Comparison of ENCODE assay signal across 9 cellular contexts in the genomic region with DNA sequence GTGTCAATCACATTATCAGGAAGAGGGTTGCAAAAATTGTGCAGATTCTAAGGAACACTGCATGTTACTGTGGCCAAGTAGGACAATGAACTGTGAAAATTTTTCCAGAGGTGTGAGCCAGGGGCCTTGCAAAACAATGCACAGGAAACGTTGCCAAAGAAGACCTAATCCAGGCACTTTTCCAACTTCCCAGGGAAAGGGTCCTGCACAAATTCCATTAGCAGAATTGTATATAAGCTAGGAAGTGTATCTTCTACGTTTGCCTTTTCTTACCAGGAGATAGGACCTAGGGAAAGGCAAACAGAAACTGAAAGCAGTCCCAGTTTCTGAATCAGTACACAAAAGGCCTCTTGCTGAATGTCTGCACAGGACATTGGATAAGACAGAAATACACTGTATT.
DNase-seq lines count a peak whose midpoint lies in the region; ATAC-seq and TF ChIP-seq lines count a peak whose summit lies in the region.
"Had no signal": no experiment of that assay in that cellular context is flagged by ENCODE, and none has a peak within 500 bp of the region (broad histone marks: within the 10 kb centered on the region; RNA-seq: fewer than 3 reads in every experiment).

No MANE protein-coding gene starts in this region.

- H3K79me2 ChIP-seq in DND-41 (ENCODE audit: insufficient read depth, low read length) (no peaks in the 10 kb centered on the region), parathyroid adenoma (no peaks in the 10 kb centered on the region)

- POLR2A ChIA-PET in activated CD8-positive, alpha-beta T cell treated with anti-CD3 and anti-CD28 coated beads, Interleukin-2, amount 10 ng/mL, durations not matched to agents 7 days and 5 days (lab: Charles Lee): no interaction called here

- H3K27ac Mint-ChIP-seq in activated CD8-positive, alpha-beta T cell treated with anti-CD3 and anti-CD28 coated beads, Interleukin-2, amount 10 ng/mL, durations not matched to agents 7 days and 5 days: no peak overlapping the region
- H3K27ac Mint-ChIP-seq: activated CD4-positive, alpha-beta T cell treated with anti-CD3 and anti-CD28 coated beads for 36 hours had no signal

- H3K27me3 ChIP-seq in DND-41 (ENCODE audit: insufficient read depth, low read length, poor library complexity) (no peaks in the 10 kb centered on the region), parathyroid adenoma (ENCODE audit: control insufficient read depth, insufficient read depth, low read length) (no peaks in the 10 kb centered on the region)

- ATAC-seq in DND-41 (ENCODE audit: insufficient read depth, low read depth) (peak; percentile 94), HG02981 (IDR thresholded peaks at IDR 0.05; ENCODE audit: unreplicated experiment) (no peak), GM21737 (IDR thresholded peaks at IDR 0.05; ENCODE audit: unreplicated experiment) (no peak)
- no peak for ATAC-seq in activated CD8-positive, alpha-beta T cell treated with anti-CD3 and anti-CD28 coated beads, Interleukin-2, amount 10 ng/mL, durations not matched to agents 7 days and 5 days
- ATAC-seq: activated CD4-positive, alpha-beta T cell treated with anti-CD3 and anti-CD28 coated beads for 36 hours had no signal

- H3K4me3 ChIP-seq in DND-41 (ENCODE audit: low read depth in 1 of 2, low read length in 2 of 2) (peak overlapping the region in 1 of 2 experiments; percentile 18; a peak in 1 of 4 replicates), foreskin fibroblast (ENCODE audit: low read depth in 1 of 2, low read length in 2 of 2) (peak overlapping the region; percentile 24 to 30), parathyroid adenoma (ENCODE audit: low read depth, low read length) (no peak overlapping the region)

- CTCF ChIA-PET in activated CD8-positive, alpha-beta T cell treated with anti-CD3 and anti-CD28 coated beads, Interleukin-2, amount 10 ng/mL, durations not matched to agents 7 days and 5 days (lab: Charles Lee): no interaction called here

- H3K27me3 Mint-ChIP-seq in activated CD8-positive, alpha-beta T cell treated with anti-CD3 and anti-CD28 coated beads, Interleukin-2, amount 10 ng/mL, durations not matched to agents 7 days and 5 days (ENCODE audit: low read depth): no peaks in the 10 kb centered on the region
- H3K27me3 Mint-ChIP-seq: activated CD4-positive, alpha-beta T cell treated with anti-CD3 and anti-CD28 coated beads for 36 hours had no signal

- H3K4me1 ChIP-seq in DND-41 (ENCODE audit: insufficient read depth, low read length) (peaks cover 20% of the 10 kb centered on the region), parathyroid adenoma (no peaks in the 10 kb centered on the region)

- no peak overlapping the region for H3K4me3 Mint-ChIP-seq in activated CD8-positive, alpha-beta T cell treated with anti-CD3 and anti-CD28 coated beads, Interleukin-2, amount 10 ng/mL, durations not matched to agents 7 days and 5 days
- H3K4me3 Mint-ChIP-seq: activated CD4-positive, alpha-beta T cell treated with anti-CD3 and anti-CD28 coated beads for 36 hours had no signal

- no peaks in the 10 kb centered on the region for H3K36me3 Mint-ChIP-seq in activated CD8-positive, alpha-beta T cell treated with anti-CD3 and anti-CD28 coated beads, Interleukin-2, amount 10 ng/mL, durations not matched to agents 7 days and 5 days (ENCODE audit: low read depth)

- peak; percentile 14 for DNase-seq in DND-41
- peak in 1 of 2 donors; percentile 69 for DNase-seq in foreskin fibroblast
- no peak for DNase-seq in activated CD8-positive, alpha-beta T cell treated with anti-CD3 and anti-CD28 coated beads, Interleukin-2, amount 10 ng/mL, durations not matched to agents 7 days and 5 days
- no peak for DNase-seq in activated CD8-positive, alpha-beta memory T cell treated with anti-CD3 and anti-CD28 coated beads, Interleukin-2, amount 50 U/mL, for 4 hours
- DNase-seq: activated CD4-positive, alpha-beta T cell treated with anti-CD3 and anti-CD28 coated beads for 36 hours had no signal

- H3K4me1 Mint-ChIP-seq in activated CD8-positive, alpha-beta T cell treated with anti-CD3 and anti-CD28 coated beads, Interleukin-2, amount 10 ng/mL, durations not matched to agents 7 days and 5 days (ENCODE audit: low read depth): peaks cover 2% of the 10 kb centered on the region

- no peaks in the 10 kb centered on the region for H4K20me1 ChIP-seq in DND-41 (ENCODE audit: insufficient read depth, low read length)

- H3K27ac ChIP-seq in DND-41 (ENCODE audit: low read length) (peak overlapping the region; percentile 66), parathyroid adenoma (no peak overlapping the region)

- peaks cover 5% of the 10 kb centered on the region for H3K9me3 Mint-ChIP-seq in activated CD8-positive, alpha-beta T cell treated with anti-CD3 and anti-CD28 coated beads, Interleukin-2, amount 10 ng/mL, durations not matched to agents 7 days and 5 days (ENCODE audit: insufficient read depth)

- H2AFZ ChIP-seq in DND-41 (ENCODE audit: low read depth, low read length) (peak overlapping the region; percentile 60), parathyroid adenoma (peak overlapping the region; percentile 20)

- H3K9me3 ChIP-seq in DND-41 (ENCODE audit: insufficient read depth, low read length, severe bottlenecking): no peaks in the 10 kb centered on the region
- H3K9me3 ChIP-seq in parathyroid adenoma (ENCODE audit: control insufficient read depth, low read length): no peaks in the 10 kb centered on the region

- H3K4me2 ChIP-seq in DND-41 (ENCODE audit: insufficient read depth, low read length) (peak overlapping the region; percentile 52), parathyroid adenoma (ENCODE audit: low read length) (peak overlapping the region; percentile 3)

- H3K9ac ChIP-seq in DND-41 (ENCODE audit: low read depth, low read length): peak overlapping the region; percentile 31
- no peak overlapping the region for H3K9ac ChIP-seq in parathyroid adenoma

- H3K36me3 ChIP-seq in DND-41 (ENCODE audit: insufficient read depth, low read length): no peaks in the 10 kb centered on the region
- H3K36me3 ChIP-seq in parathyroid adenoma (ENCODE audit: control insufficient read depth, insufficient read depth, low read length): no peaks in the 10 kb centered on the region

- TF ChIP-seq CTCF in DND-41 (IDR thresholded peaks at IDR 0.05; ENCODE audit: borderline replicate concordance, extremely low read depth, low read length, poor library complexity, severe bottlenecking): no peak
- no peak for TF ChIP-seq CTCF in foreskin fibroblast (IDR thresholded peaks at IDR 0.05; ENCODE audit: low read depth, low read length)
- TF ChIP-seq CTCF in parathyroid adenoma (IDR thresholded peaks at IDR 0.05): no peak

TF ChIP-seq in PFSK-1, 5 proteins besides CTCF, POLR2A, EP300 and RAD21:
- TF ChIP-seq TAF1 (IDR thresholded peaks at IDR 0.05; ENCODE audit: borderline replicate concordance, insufficient read depth, low read length) (peak; percentile 26; the same call in 1 of the 2 replicates), SIN3A (IDR thresholded peaks at IDR 0.05; ENCODE audit: borderline replicate concordance, insufficient read depth, low read length) (no peak)
